Comparison of ENCODE assay signal across 1 cellular context in the genomic region with DNA sequence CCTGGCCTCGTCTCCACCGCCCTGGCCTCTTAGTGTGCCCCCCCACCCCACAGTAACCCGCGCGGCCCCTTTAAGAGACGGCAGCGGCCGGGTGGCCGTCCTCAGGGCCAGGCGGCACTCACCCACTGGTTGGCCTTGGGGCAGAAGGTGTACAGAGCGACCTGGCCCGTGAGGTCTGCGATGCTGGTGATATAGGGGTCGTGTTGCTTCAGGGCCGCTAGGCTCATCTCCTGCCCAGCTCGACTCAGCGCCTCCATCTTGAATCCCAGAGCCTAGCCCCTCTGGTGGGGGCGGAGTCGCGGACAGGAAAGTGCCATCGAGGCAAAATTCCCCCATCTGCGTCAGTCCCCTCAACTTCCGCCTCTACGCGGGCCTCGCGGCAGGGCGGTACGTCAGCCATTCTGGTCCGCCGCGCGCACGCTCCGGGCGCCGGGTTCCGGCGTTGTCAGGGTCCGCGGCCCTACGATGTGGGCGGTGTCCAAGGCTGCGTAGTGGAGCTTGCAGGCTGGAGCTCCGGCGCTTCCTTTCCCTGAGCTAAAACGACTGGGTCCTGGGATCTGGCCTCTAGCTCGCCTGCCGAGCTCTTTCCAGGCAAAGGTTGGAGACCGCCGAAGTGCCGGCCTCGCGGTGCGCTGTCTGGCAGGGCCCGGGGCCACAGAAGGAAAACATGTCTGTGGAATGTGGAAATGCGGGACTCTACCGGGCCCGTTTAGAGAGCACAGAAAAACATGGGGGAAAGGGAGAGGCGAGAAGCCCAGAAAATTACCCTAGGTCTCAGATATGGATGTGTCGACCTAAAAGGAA.
TF ChIP-seq lines count a peak whose summit lies in the region.

A gene (minus strand): TSS at position 283 of the 804 bp plus-strand sequence. CDS start 26 bp downstream, at position 257.

TF ChIP-seq in HepG2, 621 proteins besides CTCF, POLR2A, EP300 and RAD21 (continued from another document and continues in another):
- TF ChIP-seq, protein P1, sequence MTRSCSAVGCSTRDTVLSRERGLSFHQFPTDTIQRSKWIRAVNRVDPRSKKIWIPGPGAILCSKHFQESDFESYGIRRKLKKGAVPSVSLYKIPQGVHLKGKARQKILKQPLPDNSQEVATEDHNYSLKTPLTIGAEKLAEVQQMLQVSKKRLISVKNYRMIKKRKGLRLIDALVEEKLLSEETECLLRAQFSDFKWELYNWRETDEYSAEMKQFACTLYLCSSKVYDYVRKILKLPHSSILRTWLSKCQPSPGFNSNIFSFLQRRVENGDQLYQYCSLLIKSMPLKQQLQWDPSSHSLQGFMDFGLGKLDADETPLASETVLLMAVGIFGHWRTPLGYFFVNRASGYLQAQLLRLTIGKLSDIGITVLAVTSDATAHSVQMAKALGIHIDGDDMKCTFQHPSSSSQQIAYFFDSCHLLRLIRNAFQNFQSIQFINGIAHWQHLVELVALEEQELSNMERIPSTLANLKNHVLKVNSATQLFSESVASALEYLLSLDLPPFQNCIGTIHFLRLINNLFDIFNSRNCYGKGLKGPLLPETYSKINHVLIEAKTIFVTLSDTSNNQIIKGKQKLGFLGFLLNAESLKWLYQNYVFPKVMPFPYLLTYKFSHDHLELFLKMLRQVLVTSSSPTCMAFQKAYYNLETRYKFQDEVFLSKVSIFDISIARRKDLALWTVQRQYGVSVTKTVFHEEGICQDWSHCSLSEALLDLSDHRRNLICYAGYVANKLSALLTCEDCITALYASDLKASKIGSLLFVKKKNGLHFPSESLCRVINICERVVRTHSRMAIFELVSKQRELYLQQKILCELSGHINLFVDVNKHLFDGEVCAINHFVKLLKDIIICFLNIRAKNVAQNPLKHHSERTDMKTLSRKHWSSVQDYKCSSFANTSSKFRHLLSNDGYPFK (CRISPR knock-in tag; IDR thresholded peaks at IDR 0.05; ENCODE audit: borderline replicate concordance): peak; percentile 100
- no peak for TF ChIP-seq NFIB (CRISPR knock-in tag; IDR thresholded peaks at IDR 0.05; ENCODE audit: borderline replicate concordance)
- TF ChIP-seq MAFG (CRISPR knock-in tag; IDR thresholded peaks at IDR 0.05): peak; percentile 84
- TF ChIP-seq SOX13 (IDR thresholded peaks at IDR 0.05): no peak; the same call in 1 of the 2 replicates
- TF ChIP-seq SOX13 (CRISPR knock-in tag; conservative IDR thresholded peaks at IDR 0.05 in 1 of 2, IDR thresholded peaks at IDR 0.05 in 1 of 2): peak in 1 of 2 experiments; percentile 71; a peak in 2 of 4 replicates
- peak; percentile 98 for TF ChIP-seq ZNF776 (CRISPR knock-in tag; IDR thresholded peaks at IDR 0.05)
- TF ChIP-seq ESRRA (CRISPR knock-in tag; IDR thresholded peaks at IDR 0.05; ENCODE audit: low read depth): peak; percentile 85
- TF ChIP-seq ZNF160 (CRISPR knock-in tag; IDR thresholded peaks at IDR 0.05): peak; percentile 93
- no peak for TF ChIP-seq SMAD9 (CRISPR knock-in tag; IDR thresholded peaks at IDR 0.05)
- peak; percentile 78 for TF ChIP-seq SP2 (CRISPR knock-in tag; IDR thresholded peaks at IDR 0.05)
- no peak for TF ChIP-seq DPF2 (CRISPR knock-in tag; IDR thresholded peaks at IDR 0.05; ENCODE audit: borderline replicate concordance, low read depth)
- TF ChIP-seq, protein P2, sequence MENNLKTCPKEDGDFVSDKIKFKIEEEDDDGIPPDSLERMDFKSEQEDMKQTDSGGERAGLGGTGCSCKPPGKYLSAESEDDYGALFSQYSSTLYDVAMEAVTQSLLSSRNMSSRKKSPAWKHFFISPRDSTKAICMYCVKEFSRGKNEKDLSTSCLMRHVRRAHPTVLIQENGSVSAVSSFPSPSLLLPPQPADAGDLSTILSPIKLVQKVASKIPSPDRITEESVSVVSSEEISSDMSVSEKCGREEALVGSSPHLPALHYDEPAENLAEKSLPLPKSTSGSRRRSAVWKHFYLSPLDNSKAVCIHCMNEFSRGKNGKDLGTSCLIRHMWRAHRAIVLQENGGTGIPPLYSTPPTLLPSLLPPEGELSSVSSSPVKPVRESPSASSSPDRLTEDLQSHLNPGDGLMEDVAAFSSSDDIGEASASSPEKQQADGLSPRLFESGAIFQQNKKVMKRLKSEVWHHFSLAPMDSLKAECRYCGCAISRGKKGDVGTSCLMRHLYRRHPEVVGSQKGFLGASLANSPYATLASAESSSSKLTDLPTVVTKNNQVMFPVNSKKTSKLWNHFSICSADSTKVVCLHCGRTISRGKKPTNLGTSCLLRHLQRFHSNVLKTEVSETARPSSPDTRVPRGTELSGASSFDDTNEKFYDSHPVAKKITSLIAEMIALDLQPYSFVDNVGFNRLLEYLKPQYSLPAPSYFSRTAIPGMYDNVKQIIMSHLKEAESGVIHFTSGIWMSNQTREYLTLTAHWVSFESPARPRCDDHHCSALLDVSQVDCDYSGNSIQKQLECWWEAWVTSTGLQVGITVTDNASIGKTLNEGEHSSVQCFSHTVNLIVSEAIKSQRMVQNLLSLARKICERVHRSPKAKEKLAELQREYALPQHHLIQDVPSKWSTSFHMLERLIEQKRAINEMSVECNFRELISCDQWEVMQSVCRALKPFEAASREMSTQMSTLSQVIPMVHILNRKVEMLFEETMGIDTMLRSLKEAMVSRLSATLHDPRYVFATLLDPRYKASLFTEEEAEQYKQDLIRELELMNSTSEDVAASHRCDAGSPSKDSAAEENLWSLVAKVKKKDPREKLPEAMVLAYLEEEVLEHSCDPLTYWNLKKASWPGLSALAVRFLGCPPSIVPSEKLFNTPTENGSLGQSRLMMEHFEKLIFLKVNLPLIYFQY (CRISPR knock-in tag; IDR thresholded peaks at IDR 0.05; ENCODE audit: borderline replicate concordance): peak; percentile 71; the same call in 1 of the 2 replicates
- TF ChIP-seq NR2F6 (IDR thresholded peaks at IDR 0.05): no peak
- TF ChIP-seq NR2F6 (CRISPR knock-in tag; IDR thresholded peaks at IDR 0.05): peak; percentile 79
- TF ChIP-seq, protein P3, sequence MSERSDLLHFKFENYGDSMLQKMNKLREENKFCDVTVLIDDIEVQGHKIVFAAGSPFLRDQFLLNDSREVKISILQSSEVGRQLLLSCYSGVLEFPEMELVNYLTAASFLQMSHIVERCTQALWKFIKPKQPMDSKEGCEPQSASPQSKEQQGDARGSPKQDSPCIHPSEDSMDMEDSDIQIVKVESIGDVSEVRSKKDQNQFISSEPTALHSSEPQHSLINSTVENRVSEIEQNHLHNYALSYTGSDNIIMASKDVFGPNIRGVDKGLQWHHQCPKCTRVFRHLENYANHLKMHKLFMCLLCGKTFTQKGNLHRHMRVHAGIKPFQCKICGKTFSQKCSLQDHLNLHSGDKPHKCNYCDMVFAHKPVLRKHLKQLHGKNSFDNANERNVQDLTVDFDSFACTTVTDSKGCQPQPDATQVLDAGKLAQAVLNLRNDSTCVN (CRISPR knock-in tag; IDR thresholded peaks at IDR 0.05; ENCODE audit: borderline replicate concordance): peak; percentile 54; the same call in 1 of the 2 replicates
- peak; percentile 47 for TF ChIP-seq NFYC (CRISPR knock-in tag; IDR thresholded peaks at IDR 0.05)
- peak; percentile 99 for TF ChIP-seq YEATS4 (CRISPR knock-in tag; IDR thresholded peaks at IDR 0.05; ENCODE audit: borderline replicate concordance)
- TF ChIP-seq, protein P4, sequence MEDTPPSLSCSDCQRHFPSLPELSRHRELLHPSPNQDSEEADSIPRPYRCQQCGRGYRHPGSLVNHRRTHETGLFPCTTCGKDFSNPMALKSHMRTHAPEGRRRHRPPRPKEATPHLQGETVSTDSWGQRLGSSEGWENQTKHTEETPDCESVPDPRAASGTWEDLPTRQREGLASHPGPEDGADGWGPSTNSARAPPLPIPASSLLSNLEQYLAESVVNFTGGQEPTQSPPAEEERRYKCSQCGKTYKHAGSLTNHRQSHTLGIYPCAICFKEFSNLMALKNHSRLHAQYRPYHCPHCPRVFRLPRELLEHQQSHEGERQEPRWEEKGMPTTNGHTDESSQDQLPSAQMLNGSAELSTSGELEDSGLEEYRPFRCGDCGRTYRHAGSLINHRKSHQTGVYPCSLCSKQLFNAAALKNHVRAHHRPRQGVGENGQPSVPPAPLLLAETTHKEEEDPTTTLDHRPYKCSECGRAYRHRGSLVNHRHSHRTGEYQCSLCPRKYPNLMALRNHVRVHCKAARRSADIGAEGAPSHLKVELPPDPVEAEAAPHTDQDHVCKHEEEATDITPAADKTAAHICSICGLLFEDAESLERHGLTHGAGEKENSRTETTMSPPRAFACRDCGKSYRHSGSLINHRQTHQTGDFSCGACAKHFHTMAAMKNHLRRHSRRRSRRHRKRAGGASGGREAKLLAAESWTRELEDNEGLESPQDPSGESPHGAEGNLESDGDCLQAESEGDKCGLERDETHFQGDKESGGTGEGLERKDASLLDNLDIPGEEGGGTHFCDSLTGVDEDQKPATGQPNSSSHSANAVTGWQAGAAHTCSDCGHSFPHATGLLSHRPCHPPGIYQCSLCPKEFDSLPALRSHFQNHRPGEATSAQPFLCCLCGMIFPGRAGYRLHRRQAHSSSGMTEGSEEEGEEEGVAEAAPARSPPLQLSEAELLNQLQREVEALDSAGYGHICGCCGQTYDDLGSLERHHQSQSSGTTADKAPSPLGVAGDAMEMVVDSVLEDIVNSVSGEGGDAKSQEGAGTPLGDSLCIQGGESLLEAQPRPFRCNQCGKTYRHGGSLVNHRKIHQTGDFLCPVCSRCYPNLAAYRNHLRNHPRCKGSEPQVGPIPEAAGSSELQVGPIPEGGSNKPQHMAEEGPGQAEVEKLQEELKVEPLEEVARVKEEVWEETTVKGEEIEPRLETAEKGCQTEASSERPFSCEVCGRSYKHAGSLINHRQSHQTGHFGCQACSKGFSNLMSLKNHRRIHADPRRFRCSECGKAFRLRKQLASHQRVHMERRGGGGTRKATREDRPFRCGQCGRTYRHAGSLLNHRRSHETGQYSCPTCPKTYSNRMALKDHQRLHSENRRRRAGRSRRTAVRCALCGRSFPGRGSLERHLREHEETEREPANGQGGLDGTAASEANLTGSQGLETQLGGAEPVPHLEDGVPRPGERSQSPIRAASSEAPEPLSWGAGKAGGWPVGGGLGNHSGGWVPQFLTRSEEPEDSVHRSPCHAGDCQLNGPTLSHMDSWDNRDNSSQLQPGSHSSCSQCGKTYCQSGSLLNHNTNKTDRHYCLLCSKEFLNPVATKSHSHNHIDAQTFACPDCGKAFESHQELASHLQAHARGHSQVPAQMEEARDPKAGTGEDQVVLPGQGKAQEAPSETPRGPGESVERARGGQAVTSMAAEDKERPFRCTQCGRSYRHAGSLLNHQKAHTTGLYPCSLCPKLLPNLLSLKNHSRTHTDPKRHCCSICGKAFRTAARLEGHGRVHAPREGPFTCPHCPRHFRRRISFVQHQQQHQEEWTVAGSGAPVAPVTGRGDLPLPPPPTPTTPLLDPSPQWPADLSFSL (CRISPR knock-in tag; IDR thresholded peaks at IDR 0.05): peak; percentile 59; the same call in 1 of the 2 replicates
- TF ChIP-seq ZNF569 (CRISPR knock-in tag; IDR thresholded peaks at IDR 0.05; ENCODE audit: borderline replicate concordance): no peak
- TF ChIP-seq, protein P5, sequence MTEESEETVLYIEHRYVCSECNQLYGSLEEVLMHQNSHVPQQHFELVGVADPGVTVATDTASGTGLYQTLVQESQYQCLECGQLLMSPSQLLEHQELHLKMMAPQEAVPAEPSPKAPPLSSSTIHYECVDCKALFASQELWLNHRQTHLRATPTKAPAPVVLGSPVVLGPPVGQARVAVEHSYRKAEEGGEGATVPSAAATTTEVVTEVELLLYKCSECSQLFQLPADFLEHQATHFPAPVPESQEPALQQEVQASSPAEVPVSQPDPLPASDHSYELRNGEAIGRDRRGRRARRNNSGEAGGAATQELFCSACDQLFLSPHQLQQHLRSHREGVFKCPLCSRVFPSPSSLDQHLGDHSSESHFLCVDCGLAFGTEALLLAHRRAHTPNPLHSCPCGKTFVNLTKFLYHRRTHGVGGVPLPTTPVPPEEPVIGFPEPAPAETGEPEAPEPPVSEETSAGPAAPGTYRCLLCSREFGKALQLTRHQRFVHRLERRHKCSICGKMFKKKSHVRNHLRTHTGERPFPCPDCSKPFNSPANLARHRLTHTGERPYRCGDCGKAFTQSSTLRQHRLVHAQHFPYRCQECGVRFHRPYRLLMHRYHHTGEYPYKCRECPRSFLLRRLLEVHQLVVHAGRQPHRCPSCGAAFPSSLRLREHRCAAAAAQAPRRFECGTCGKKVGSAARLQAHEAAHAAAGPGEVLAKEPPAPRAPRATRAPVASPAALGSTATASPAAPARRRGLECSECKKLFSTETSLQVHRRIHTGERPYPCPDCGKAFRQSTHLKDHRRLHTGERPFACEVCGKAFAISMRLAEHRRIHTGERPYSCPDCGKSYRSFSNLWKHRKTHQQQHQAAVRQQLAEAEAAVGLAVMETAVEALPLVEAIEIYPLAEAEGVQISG (CRISPR knock-in tag; IDR thresholded peaks at IDR 0.05): peak; percentile 98
- no peak for TF ChIP-seq FOXA1 (IDR thresholded peaks at IDR 0.05)
- TF ChIP-seq FOXA1 (CRISPR knock-in tag; IDR thresholded peaks at IDR 0.05): peak; percentile 57; the same call in 1 of the 2 replicates
- TF ChIP-seq, protein P6, sequence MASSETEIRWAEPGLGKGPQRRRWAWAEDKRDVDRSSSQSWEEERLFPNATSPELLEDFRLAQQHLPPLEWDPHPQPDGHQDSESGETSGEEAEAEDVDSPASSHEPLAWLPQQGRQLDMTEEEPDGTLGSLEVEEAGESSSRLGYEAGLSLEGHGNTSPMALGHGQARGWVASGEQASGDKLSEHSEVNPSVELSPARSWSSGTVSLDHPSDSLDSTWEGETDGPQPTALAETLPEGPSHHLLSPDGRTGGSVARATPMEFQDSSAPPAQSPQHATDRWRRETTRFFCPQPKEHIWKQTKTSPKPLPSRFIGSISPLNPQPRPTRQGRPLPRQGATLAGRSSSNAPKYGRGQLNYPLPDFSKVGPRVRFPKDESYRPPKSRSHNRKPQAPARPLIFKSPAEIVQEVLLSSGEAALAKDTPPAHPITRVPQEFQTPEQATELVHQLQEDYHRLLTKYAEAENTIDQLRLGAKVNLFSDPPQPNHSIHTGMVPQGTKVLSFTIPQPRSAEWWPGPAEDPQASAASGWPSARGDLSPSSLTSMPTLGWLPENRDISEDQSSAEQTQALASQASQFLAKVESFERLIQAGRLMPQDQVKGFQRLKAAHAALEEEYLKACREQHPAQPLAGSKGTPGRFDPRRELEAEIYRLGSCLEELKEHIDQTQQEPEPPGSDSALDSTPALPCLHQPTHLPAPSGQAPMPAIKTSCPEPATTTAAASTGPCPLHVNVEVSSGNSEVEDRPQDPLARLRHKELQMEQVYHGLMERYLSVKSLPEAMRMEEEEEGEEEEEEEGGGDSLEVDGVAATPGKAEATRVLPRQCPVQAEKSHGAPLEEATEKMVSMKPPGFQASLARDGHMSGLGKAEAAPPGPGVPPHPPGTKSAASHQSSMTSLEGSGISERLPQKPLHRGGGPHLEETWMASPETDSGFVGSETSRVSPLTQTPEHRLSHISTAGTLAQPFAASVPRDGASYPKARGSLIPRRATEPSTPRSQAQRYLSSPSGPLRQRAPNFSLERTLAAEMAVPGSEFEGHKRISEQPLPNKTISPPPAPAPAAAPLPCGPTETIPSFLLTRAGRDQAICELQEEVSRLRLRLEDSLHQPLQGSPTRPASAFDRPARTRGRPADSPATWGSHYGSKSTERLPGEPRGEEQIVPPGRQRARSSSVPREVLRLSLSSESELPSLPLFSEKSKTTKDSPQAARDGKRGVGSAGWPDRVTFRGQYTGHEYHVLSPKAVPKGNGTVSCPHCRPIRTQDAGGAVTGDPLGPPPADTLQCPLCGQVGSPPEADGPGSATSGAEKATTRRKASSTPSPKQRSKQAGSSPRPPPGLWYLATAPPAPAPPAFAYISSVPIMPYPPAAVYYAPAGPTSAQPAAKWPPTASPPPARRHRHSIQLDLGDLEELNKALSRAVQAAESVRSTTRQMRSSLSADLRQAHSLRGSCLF (CRISPR knock-in tag; IDR thresholded peaks at IDR 0.05; ENCODE audit: borderline replicate concordance): peak; percentile 58; the same call in 1 of the 2 replicates
- TF ChIP-seq MATR3 (CRISPR knock-in tag; IDR thresholded peaks at IDR 0.05): no peak
- TF ChIP-seq CENPX (CRISPR knock-in tag; IDR thresholded peaks at IDR 0.05): no peak
